ENCODE assay signal across 9 cellular contexts in genomic region chr5:43000198-43000840, GRCh38. TPM values are rescaled to one million over a fixed set of nuclear protein-coding genes. Genes with fewer than 3 reads are reported as not detected.
DNase-seq lines count a peak whose midpoint lies in the region; ATAC-seq and TF ChIP-seq lines count a peak whose summit lies in the region.
"Had no signal": no experiment of that assay in that cellular context is flagged by ENCODE, and none has a peak within 500 bp of the region (broad histone marks: within the 10 kb centered on the region; RNA-seq: fewer than 3 reads in every experiment).

No MANE protein-coding gene starts in this region.

- intact Hi-C loops in CD4-positive, alpha-beta T cell (cut with DNase I, micrococcal nuclease), result no loop called here
- intact Hi-C loops in PC-9 (cut with micrococcal nuclease; ENCODE audit: unreplicated experiment), result loop anchor here (1.0 to 5.0 kb wide), 6 partner anchors 8 to 312 kb away; partner anchors contain the start of gene HMGCS1

- no peak for TF ChIP-seq CTCF in CD4-positive, alpha-beta T cell (IDR thresholded peaks at IDR 0.05)
- TF ChIP-seq CTCF in PC-9 (conservative IDR thresholded peaks at IDR 0.05) (no peak), neural progenitor cell (IDR thresholded peaks at IDR 0.05) (no peak)

- H3F3A ChIP-seq in PC-9 (ENCODE audit: insufficient read depth, low read depth) (peaks cover 25% of the 10 kb centered on the region), neural progenitor cell (ENCODE audit: low read depth) (peaks cover 22% of the 10 kb centered on the region)

- DNase-seq in CD4-positive, alpha-beta T cell, result no peak
- DNase-seq in PC-9 (peak; percentile 69 to 81), fibroblast of gingiva (ENCODE audit: low read depth) (peak; percentile 29), neural progenitor cell (ENCODE audit: low spot score) (peak; percentile 73), superior temporal gyrus (ENCODE audit: extremely low spot score) (no peak)
- DNase-seq in effector memory CD4-positive, alpha-beta T cell, result no peak
- DNase-seq in activated CD4-positive, alpha-beta T cell treated with anti-CD3 and anti-CD28 coated beads for 4 hours, result no peak

- H3K27me3 Mint-ChIP-seq in CD4-positive, alpha-beta T cell, result peaks cover 5% of the 10 kb centered on the region
- peaks cover 81% of the 10 kb centered on the region for H3K27me3 Mint-ChIP-seq in neural progenitor cell (ENCODE audit: insufficient read depth, low read depth)
- H3K27me3 Mint-ChIP-seq: memory B cell had no signal

- peaks cover 29% of the 10 kb centered on the region for H3K4me1 ChIP-seq in PC-9 (replicated peaks; ENCODE audit: insufficient read depth)
- H3K4me1 ChIP-seq in neural progenitor cell, result peaks cover 13% of the 10 kb centered on the region
- peaks cover 7% of the 10 kb centered on the region for H3K4me1 ChIP-seq in effector memory CD4-positive, alpha-beta T cell (ENCODE audit: control insufficient read depth, insufficient read depth, low read length, poor library complexity, severe bottlenecking)

- POLR2A ChIA-PET in CD4-positive, alpha-beta T cell (lab: Charles Lee), result interaction anchor here (1.6 kb wide), 1 partner anchor 19 kb away, joined by 5 read pairs; no protein-coding TSS in a partner anchor
- POLR2A ChIA-PET in PC-9 (lab: Charles Lee; ENCODE audit: unreplicated experiment), result interaction anchor here (0.5 kb wide), 1 partner anchor 9 kb away, joined by 5 read pairs; no protein-coding TSS in a partner anchor

- peaks cover 4% of the 10 kb centered on the region; the same call in 1 of the 2 replicates for H3K9me2 ChIP-seq in PC-9 (ENCODE audit: insufficient read depth)

- no peaks in the 10 kb centered on the region for H3K9me3 Mint-ChIP-seq in CD4-positive, alpha-beta T cell
- no peaks in the 10 kb centered on the region for H3K9me3 Mint-ChIP-seq in neural progenitor cell
- H3K9me3 Mint-ChIP-seq: memory B cell had no signal

- H3K4me1 Mint-ChIP-seq in CD4-positive, alpha-beta T cell (ENCODE audit: low read depth), result peaks cover 19% of the 10 kb centered on the region
- H3K4me1 Mint-ChIP-seq in neural progenitor cell, result peaks cover 12% of the 10 kb centered on the region

- no peak overlapping the region for H3K27ac ChIP-seq in CD4-positive, alpha-beta T cell (ENCODE audit: low read depth, low read length)
- H3K27ac ChIP-seq in PC-9 (peak overlapping the region; percentile 59), neural progenitor cell (no peak overlapping the region)
- H3K27ac ChIP-seq in effector memory CD4-positive, alpha-beta T cell (ENCODE audit: insufficient read depth, low read length, poor library complexity, severe bottlenecking), result no peak overlapping the region

- CTCF ChIA-PET in CD4-positive, alpha-beta T cell (lab: Charles Lee), result no interaction called here
- CTCF ChIA-PET in PC-9 (lab: Charles Lee), result interaction anchor here (0.6 to 2.0 kb wide), 2 partner anchors 41 to 92 kb away, joined by 4 to 5 read pairs; no protein-coding TSS in a partner anchor

- ATAC-seq in CD4-positive, alpha-beta T cell (ENCODE audit: poor library complexity), result no peak
- ATAC-seq in GM21786 (IDR thresholded peaks at IDR 0.05; ENCODE audit: unreplicated experiment), result no peak

- H3K27me3 ChIP-seq in CD4-positive, alpha-beta T cell (ENCODE audit: control insufficient read depth, insufficient read depth, low read length), result no peaks in the 10 kb centered on the region
- H3K27me3 ChIP-seq in PC-9 (ENCODE audit: insufficient read depth, low read depth), result no peaks in the 10 kb centered on the region
- peaks cover 100% of the 10 kb centered on the region for H3K27me3 ChIP-seq in neural progenitor cell
- H3K27me3 ChIP-seq in effector memory CD4-positive, alpha-beta T cell (replicated peaks; ENCODE audit: control insufficient read depth, insufficient read depth, low read length, poor library complexity, severe bottlenecking), result no peaks in the 10 kb centered on the region

- no peak overlapping the region for H3K27ac Mint-ChIP-seq in CD4-positive, alpha-beta T cell
- H3K27ac Mint-ChIP-seq in neural progenitor cell, result no peak overlapping the region
- H3K27ac Mint-ChIP-seq: memory B cell had no signal

- no peaks in the 10 kb centered on the region for H3K9me3 ChIP-seq in CD4-positive, alpha-beta T cell (ENCODE audit: control insufficient read depth, low read length)
- H3K9me3 ChIP-seq in PC-9 (ENCODE audit: insufficient read depth, low read depth) (peaks cover under 1% of the 10 kb centered on the region; the same call in 1 of the 2 replicates), neural progenitor cell (ENCODE audit: low read depth) (no peaks in the 10 kb centered on the region)
- H3K9me3 ChIP-seq in effector memory CD4-positive, alpha-beta T cell (ENCODE audit: control insufficient read depth, low read length), result no peaks in the 10 kb centered on the region

- H3K36me3 Mint-ChIP-seq in CD4-positive, alpha-beta T cell (ENCODE audit: low read depth), result peaks cover 1% of the 10 kb centered on the region
- no peaks in the 10 kb centered on the region for H3K36me3 Mint-ChIP-seq in neural progenitor cell
- H3K36me3 Mint-ChIP-seq: memory B cell had no signal

- H3K4me3 ChIP-seq in PC-9, result peak overlapping the region; percentile 55
- peak overlapping the region; percentile 50 for H3K4me3 ChIP-seq in neural progenitor cell
- H3K4me3 ChIP-seq in effector memory CD4-positive, alpha-beta T cell (ENCODE audit: insufficient read depth, low read depth, low read length, poor library complexity, severe bottlenecking), result no peak overlapping the region

- H2AFZ ChIP-seq in PC-9, result peak overlapping the region; percentile 82
- H2AFZ ChIP-seq in neural progenitor cell (replicated peaks), result peak overlapping the region; percentile 86

- H3K4me2 ChIP-seq in PC-9 (peak overlapping the region; percentile 79), neural progenitor cell (peak overlapping the region; percentile 80)

- H3K79me2 ChIP-seq in PC-9 (ENCODE audit: low read depth), result 0 out of 2 replicates have a peak, but pooled peaks cover 4% of the 10 kb centered on the region
- no peaks in the 10 kb centered on the region for H3K79me2 ChIP-seq in neural progenitor cell (ENCODE audit: low read depth)

- H4K20me1 ChIP-seq in PC-9 (ENCODE audit: insufficient read depth), result no peaks in the 10 kb centered on the region
- peaks cover 3% of the 10 kb centered on the region for H4K20me1 ChIP-seq in neural progenitor cell (ENCODE audit: low read depth)

- BruUV-seq in PC-9 (replicated peaks; lab: Mats Ljungman, UMichigan), result TSS peak; percentile 27

- no peak overlapping the region for H3K9ac ChIP-seq in neural progenitor cell

- peak overlapping the region; percentile 42 for H3K4me3 Mint-ChIP-seq in CD4-positive, alpha-beta T cell
- peak overlapping the region; percentile 54 for H3K4me3 Mint-ChIP-seq in neural progenitor cell
- H3K4me3 Mint-ChIP-seq: memory B cell had no signal

- H3K36me3 ChIP-seq in PC-9 (ENCODE audit: low read depth) (no peaks in the 10 kb centered on the region; the same call in 1 of the 2 replicates), neural progenitor cell (no peaks in the 10 kb centered on the region)
- H3K36me3 ChIP-seq in effector memory CD4-positive, alpha-beta T cell (ENCODE audit: control insufficient read depth, insufficient read depth, low read length), result no peaks in the 10 kb centered on the region

RNA-seq across cellular contexts. Expression of gene ANXA2R, which starts 39.8 kb away (rescaled TPM):
- total RNA-seq in CD4-positive, alpha-beta T cell, result 10 to 100 TPM; 45.6 to 48.9 TPM
- total RNA-seq in PC-9 (2021) (3.6 and 6.3 TPM in 2 replicates), neural progenitor cell (ENCODE audit: low replicate concordance) (0.17 and 0.74 TPM in 2 replicates)

Comparison
In these comparisons a context has a peak if more than half of its experiments do, and no peak if none do; other contexts are left out.
1. DNase-seq: peak in PC-9 (2 of 2), fibroblast of gingiva (single experiment) and neural progenitor cell (single experiment); none in CD4-positive, alpha-beta T cell (0 of 10), superior temporal gyrus (single experiment), effector memory CD4-positive, alpha-beta T cell (0 of 3) and activated CD4-positive, alpha-beta T cell treated with anti-CD3 and anti-CD28 coated beads for 4 hours (0 of 2).